Comparison of ENCODE assay signal across 27 cellular contexts in genomic region chr20:8986631-8987030, GRCh38.
"Had no signal": no experiment of that assay in that cellular context is flagged by ENCODE, and none has a peak within 500 bp of the region (broad histone marks: within the 10 kb centered on the region; RNA-seq: fewer than 3 reads in every experiment).

No MANE protein-coding gene starts in this region.

- FAIRE-seq: colon, endometrium, frontal cortex had no signal

- H3K4me1 ChIP-seq: colonic mucosa, esophagus squamous epithelium, foreskin keratinocyte, heart left ventricle had no signal

- H3K4me3 ChIP-seq: colonic mucosa, coronary artery, dorsolateral prefrontal cortex, esophagus muscularis mucosa, esophagus squamous epithelium, gastrocnemius medialis, gastroesophageal sphincter, heart left ventricle, heart right ventricle had no signal

- ATAC-seq: effector memory CD8-positive, alpha-beta T cell; esophagus mucosa; foreskin keratinocyte; gastrocnemius medialis; gastroesophageal sphincter; heart left ventricle; heart right ventricle had no signal

- H3K27ac ChIP-seq: colonic mucosa, coronary artery, dorsolateral prefrontal cortex, epithelial cell of prostate, esophagus muscularis mucosa, esophagus squamous epithelium, foreskin keratinocyte, gastrocnemius medialis, gastroesophageal sphincter, heart left ventricle, heart right ventricle had no signal

- DNase-seq: colonic mucosa; cortex of kidney; dermis blood vessel endothelial cell; dorsolateral prefrontal cortex; effector CD4-positive, alpha-beta T cell; effector CD8-positive, alpha-beta T cell; effector memory CD4-positive, alpha-beta T cell; effector memory CD8-positive, alpha-beta T cell; endodermal cell; erythroblast; esophagus squamous epithelium; foreskin fibroblast; foreskin keratinocyte; foreskin melanocyte; gastrocnemius medialis; glutamatergic neuron; head of caudate nucleus; heart left ventricle; heart right ventricle had no signal

- H3K27me3 ChIP-seq: colonic mucosa, dorsolateral prefrontal cortex, esophagus muscularis mucosa, esophagus squamous epithelium, foreskin keratinocyte, gastrocnemius medialis, gastroesophageal sphincter, heart left ventricle, heart right ventricle had no signal

- H3K9me3 ChIP-seq: colonic mucosa, esophagus muscularis mucosa, esophagus squamous epithelium, gastrocnemius medialis, gastroesophageal sphincter, heart left ventricle, heart right ventricle had no signal

- H3K36me3 ChIP-seq: colonic mucosa, esophagus muscularis mucosa, esophagus squamous epithelium, gastrocnemius medialis, gastroesophageal sphincter, heart left ventricle, heart right ventricle had no signal
